13 cellular contexts compared by ENCODE assay signal in the genomic region with DNA sequence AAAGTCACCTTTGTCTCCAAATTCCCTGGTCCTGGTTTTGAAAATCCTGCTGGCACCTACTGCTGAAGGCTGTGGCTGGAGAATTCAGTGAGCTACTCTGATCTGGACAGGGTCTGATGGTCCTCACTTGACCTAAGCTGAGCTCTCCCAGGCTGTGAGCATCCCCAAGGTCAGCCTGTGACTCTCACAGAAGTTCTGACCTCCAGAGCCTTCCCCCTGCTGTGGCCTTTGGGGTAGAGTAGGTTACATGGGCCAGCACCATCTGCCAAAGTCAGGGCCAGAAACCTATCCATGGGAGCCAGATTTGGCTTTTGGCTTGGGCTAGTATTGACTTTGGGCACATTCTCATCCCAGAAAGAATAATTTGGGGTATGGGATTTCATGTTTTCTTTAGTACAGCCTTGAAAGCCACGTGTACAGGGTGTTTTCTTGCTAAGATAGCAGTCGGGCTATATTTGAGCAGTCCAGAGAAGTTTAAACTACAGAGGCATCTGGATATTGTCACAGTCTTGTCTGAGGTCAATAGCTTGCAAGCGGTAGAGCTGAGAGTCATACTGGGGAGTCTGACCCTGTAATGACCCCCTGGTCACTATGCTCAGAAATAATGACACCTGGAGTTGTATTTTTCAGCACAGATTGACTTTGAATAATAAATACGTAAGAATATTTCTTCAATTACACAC. TPM values are rescaled to one million over a fixed set of nuclear protein-coding genes. Genes with fewer than 3 reads are reported as not detected.
DNase-seq lines count a peak whose midpoint lies in the region; ATAC-seq and TF ChIP-seq lines count a peak whose summit lies in the region.
"Had no signal": no experiment of that assay in that cellular context is flagged by ENCODE, and none has a peak within 500 bp of the region (broad histone marks: within the 10 kb centered on the region; RNA-seq: fewer than 3 reads in every experiment).

No MANE protein-coding gene starts in this region.

- ATAC-seq in SK-N-SH treated with all-trans-retinoic acid at 6 μM for 48 hours: peak; percentile 27; the same call in 1 of the 3 replicates
- peak in 3 of 4 donors; percentile 14 to 29 (median 29) for ATAC-seq in right lobe of liver
- no peak for ATAC-seq in HG03095 (IDR thresholded peaks at IDR 0.05; ENCODE audit: unreplicated experiment)

- H3K9me2 ChIP-seq in SK-N-SH: no peaks in the 10 kb centered on the region

- intact Hi-C loops in adrenal gland (cut with DNase I) (no loop called here), right lobe of liver (cut with DNase I) (loop anchor here in 1 of 2 donors (10.0 kb wide), 1 partner anchor 65 kb away; no protein-coding TSS in a partner anchor), testis (cut with DNase I; ENCODE audit: low total_unique reads) (no loop called here)

- H3K4me2 ChIP-seq in SK-N-SH: no peak overlapping the region

- POLR2A ChIA-PET in SK-N-SH (lab: Yijun Ruan, JAX): interaction anchor here (1.8 kb wide), 1 partner anchor 8 kb away, joined by 7 read pairs; the partner anchor contains the start of gene ATP6V0D1

- H3K27ac ChIP-seq in SK-N-SH (ENCODE audit: low read depth in 2 of 2, low read length in 1 of 2) (peak overlapping the region in 1 of 2 experiments; percentile 82; a peak in 2 of 4 replicates), adrenal gland (peak overlapping the region; percentile 51 to 75 (median 56)), right lobe of liver (peak overlapping the region in 2 of 3 donors; percentile 31 to 36), testis (peak overlapping the region; percentile 86)
- H3K27ac ChIP-seq: 22Rv1 had no signal

- no peak overlapping the region for H2AFZ ChIP-seq in SK-N-SH (ENCODE audit: low read depth)

- no peak for TF ChIP-seq CTCF in SK-N-SH (IDR thresholded peaks at IDR 0.05)
- no peak for TF ChIP-seq CTCF in adrenal gland (IDR thresholded peaks at IDR 0.05)
- no peak for TF ChIP-seq CTCF in right lobe of liver (IDR thresholded peaks at IDR 0.05)
- TF ChIP-seq CTCF in testis (IDR thresholded peaks at IDR 0.05): no peak
- no peak for TF ChIP-seq CTCF in GM13977 (IDR thresholded peaks at IDR 0.05; ENCODE audit: extremely low read depth, insufficient read depth, missing control alignments)

- TF ChIP-seq POLR2A in adrenal gland (IDR thresholded peaks at IDR 0.05) (no peak), right lobe of liver (IDR thresholded peaks at IDR 0.05) (no peak), testis (IDR thresholded peaks at IDR 0.05) (no peak)

- H3K4me1 ChIP-seq in SK-N-SH (ENCODE audit: control insufficient read depth in 1 of 2, insufficient read depth in 2 of 2, low read depth in 1 of 2, low read length in 1 of 2): peaks cover 0 to 6% of the 10 kb centered on the region in 2 experiments; a peak in 1 of 4 replicates
- H3K4me1 ChIP-seq in adrenal gland (replicated peaks in 1 of 2): peaks cover 14 to 32% of the 10 kb centered on the region in 2 donors
- H3K4me1 ChIP-seq in right lobe of liver: peaks cover 0 to 6% (median 0%) of the 10 kb centered on the region in 4 donors
- peaks cover 28% of the 10 kb centered on the region for H3K4me1 ChIP-seq in testis

- TF ChIP-seq EP300 in SK-N-SH (IDR thresholded peaks at IDR 0.05; ENCODE audit: borderline replicate concordance in 1 of 2, low read depth in 1 of 2, low read length in 1 of 2): no peak

- H3K9me3 ChIP-seq in SK-N-SH: no peaks in the 10 kb centered on the region
- H3K9me3 ChIP-seq in adrenal gland (replicated peaks in 1 of 3): no peaks in the 10 kb centered on the region
- H3K9me3 ChIP-seq in right lobe of liver: no peaks in the 10 kb centered on the region
- no peaks in the 10 kb centered on the region for H3K9me3 ChIP-seq in testis

- CTCF ChIA-PET in SK-N-SH (lab: Yijun Ruan, JAX): interaction anchor here (0.9 to 7.4 kb wide), 7 partner anchors 8 to 32 kb away, joined by 3 to 57 read pairs (median 7); partner anchors contain the start of gene ATP6V0D1

- no peak overlapping the region for H3K9ac ChIP-seq in SK-N-SH

- H3F3A ChIP-seq in SK-N-SH (replicated peaks; ENCODE audit: insufficient read depth): peaks cover 5% of the 10 kb centered on the region

- TF ChIP-seq RAD21 in SK-N-SH (IDR thresholded peaks at IDR 0.05; ENCODE audit: low read length): no peak

- H3K79me2 ChIP-seq in SK-N-SH (ENCODE audit: insufficient read depth): no peaks in the 10 kb centered on the region

- DNase-seq in SK-N-SH (no peak), adrenal gland (peak in 3 of 7 donors; percentile 51 to 59 (median 57)), right lobe of liver (no peak), testis (peak; percentile 60), activated gamma-delta T cell treated with Interleukin-2 at 50 U/mL for 16 hours (no peak), GM13977 (ENCODE audit: low spot score) (no peak)
- DNase-seq: activated CD4-positive, alpha-beta T cell treated with anti-CD3 and anti-CD28 coated beads, Interleukin-2, amount 10 ng/mL, durations not matched to agents 7 days and 5 days; SHP77 had no signal

- H3K4me3 ChIP-seq in SK-N-SH (ENCODE audit: low read depth in 2 of 2, low read length in 1 of 2) (no peak overlapping the region), adrenal gland (no peak overlapping the region), right lobe of liver (no peak overlapping the region), testis (no peak overlapping the region)

- 67% methylated on average over 4 of the region's 4 CpGs for WGBS in SK-N-SH (ENCODE audit: low lambda C conversion rate)
- 31 to 55% (median 43%) methylated on average over 3 to 4 of the region's 4 CpGs for WGBS in adrenal gland, 4 donors
- 47% methylated on average over 4 of the region's 4 CpGs for WGBS in right lobe of liver (ENCODE audit: insufficient coverage, low coverage, low lambda C conversion rate, missing lambda C conversion rate)
- 41 to 66% methylated on average over 3 to 4 of the region's 4 CpGs for WGBS in testis, 2 donors

- no peaks in the 10 kb centered on the region for H4K20me1 ChIP-seq in SK-N-SH (ENCODE audit: insufficient read depth)

- in situ Hi-C loops in GM13977 (cut with MboI; ENCODE audit: low pct_unique_long_range_greater_than_20kb, low sequenced_read_pairs, unreplicated experiment): no loop called here

- H3K27me3 ChIP-seq in SK-N-SH (ENCODE audit: insufficient read depth) (no peaks in the 10 kb centered on the region), adrenal gland (no peaks in the 10 kb centered on the region), right lobe of liver (no peaks in the 10 kb centered on the region), testis (no peaks in the 10 kb centered on the region)

- H3K36me3 ChIP-seq in SK-N-SH (replicated peaks in 1 of 2; ENCODE audit: control insufficient read depth in 1 of 2, insufficient read depth in 2 of 2, low read length in 1 of 2) (peaks cover 0 to 3% of the 10 kb centered on the region in 2 experiments), adrenal gland (replicated peaks in 1 of 2) (peaks cover 0 to 6% of the 10 kb centered on the region in 2 donors), right lobe of liver (no peaks in the 10 kb centered on the region), testis (ENCODE audit: low read depth, missing control alignments) (no peaks in the 10 kb centered on the region)

TF ChIP-seq in SK-N-SH, 30 proteins besides CTCF, POLR2A, EP300 and RAD21 (continues in another document):
- TF ChIP-seq USF1 (IDR thresholded peaks at IDR 0.05; ENCODE audit: borderline replicate concordance, low read depth): no peak

RNA-seq across cellular contexts. Expression of gene AGRP, which starts 6.2 kb away (rescaled TPM):
- polyA plus RNA-seq in SK-N-SH (2012; rRNA removed): not detected in 2 replicates
- not detected in 2 replicates for polyA plus RNA-seq in SK-N-SH (2012; cell fraction: cytosol; rRNA removed)
- not detected in 2 replicates for polyA plus RNA-seq in SK-N-SH (2012; cell fraction: nucleus; rRNA removed)
- total RNA-seq in adrenal gland: 10 to 100 TPM in 3 of 8 donors, 1 to 10 TPM in 5; 3.1 to 23.1 (median 8.0) TPM
- 10 to 100 TPM in 2 of 3 donors, 1 to 10 TPM in 1; 2.9 to 56.7 (median 52.0) TPM for polyA plus RNA-seq in adrenal gland
- total RNA-seq in right lobe of liver: not detected
- total RNA-seq in testis: 1 to 10 TPM; 1.2 to 1.7 TPM
- not detected for polyA plus RNA-seq in testis (ENCODE audit: insufficient read depth, low read depth, low replicate concordance)
- total RNA-seq: activated CD4-positive, alpha-beta T cell treated with anti-CD3 and anti-CD28 coated beads, Interleukin-2, amount 10 ng/mL, durations not matched to agents 7 days and 5 days; HT-29; lung microvascular endothelial cell had no signal

RNA-seq across cellular contexts. Expression of gene ATP6V0D1, which starts 8.6 kb away (rescaled TPM):
- polyA plus RNA-seq in SK-N-SH (2012; rRNA removed) (111 and 135 TPM in 2 replicates), adrenal gland (100 to 1,000 TPM in 1 of 3 donors, 10 to 100 TPM in 2; 24.1 to 186 (median 31.9) TPM), testis (ENCODE audit: insufficient read depth, low read depth, low replicate concordance) (165 TPM)
- polyA plus RNA-seq in SK-N-SH (2012; cell fraction: cytosol; rRNA removed): 86.6 and 113 TPM in 2 replicates
- 102 and 104 TPM in 2 replicates for polyA plus RNA-seq in SK-N-SH (2012; cell fraction: nucleus; rRNA removed)
- total RNA-seq in adrenal gland (100 to 1,000 TPM; 114 to 244 (median 168) TPM), right lobe of liver (10 to 100 TPM; 33.6 to 84.6 (median 47.0) TPM), testis (100 to 1,000 TPM in 1 of 2 donors, 10 to 100 TPM in 1; 95.0 to 135 TPM)

RNA-seq across cellular contexts. Expression of gene RIPOR1, which starts 39.1 kb away (rescaled TPM):
- polyA plus RNA-seq in SK-N-SH (2012; rRNA removed) (12.1 and 24.7 TPM in 2 replicates), adrenal gland (10 to 100 TPM; 19.6 to 83.5 (median 56.6) TPM), testis (ENCODE audit: insufficient read depth, low read depth, low replicate concordance) (36.1 TPM)
- polyA plus RNA-seq in SK-N-SH (2012; cell fraction: cytosol; rRNA removed): 16.7 and 23.3 TPM in 2 replicates
- 80.4 and 105 TPM in 2 replicates for polyA plus RNA-seq in SK-N-SH (2012; cell fraction: nucleus; rRNA removed)
- total RNA-seq in adrenal gland (100 to 1,000 TPM in 1 of 8 donors, 10 to 100 TPM in 7; 34.6 to 168 (median 64.1) TPM), right lobe of liver (10 to 100 TPM; 19.9 to 35.0 (median 26.8) TPM), testis (100 to 1,000 TPM in 1 of 2 donors, 10 to 100 TPM in 1; 79.4 to 109 TPM)

RNA-seq across cellular contexts. Expression of gene HSD11B2, which starts 58.6 kb away (rescaled TPM):
- polyA plus RNA-seq in SK-N-SH (2012; rRNA removed): 0.19 and 0.23 TPM in 2 replicates
- 0.08 and 0.10 TPM in 2 replicates for polyA plus RNA-seq in SK-N-SH (2012; cell fraction: cytosol; rRNA removed)
- 0.58 and 0.75 TPM in 2 replicates for polyA plus RNA-seq in SK-N-SH (2012; cell fraction: nucleus; rRNA removed)
- total RNA-seq in adrenal gland: 10 to 100 TPM in 2 of 8 donors, 1 to 10 TPM in 5, under 1 TPM in 1; 0.69 to 12.3 (median 5.2) TPM
- polyA plus RNA-seq in adrenal gland: 1 to 10 TPM; 1.8 to 3.7 (median 3.5) TPM
- total RNA-seq in right lobe of liver: 1 to 10 TPM; 1.3 to 2.7 (median 2.1) TPM
- total RNA-seq in testis: 1 to 10 TPM; 4.9 to 7.7 TPM
- 11.5 TPM for polyA plus RNA-seq in testis (ENCODE audit: insufficient read depth, low read depth, low replicate concordance)
- total RNA-seq: activated CD4-positive, alpha-beta T cell treated with anti-CD3 and anti-CD28 coated beads, Interleukin-2, amount 10 ng/mL, durations not matched to agents 7 days and 5 days; lung microvascular endothelial cell had no signal
